ENCODE assay signal across 8 cellular contexts in the genomic region with DNA sequence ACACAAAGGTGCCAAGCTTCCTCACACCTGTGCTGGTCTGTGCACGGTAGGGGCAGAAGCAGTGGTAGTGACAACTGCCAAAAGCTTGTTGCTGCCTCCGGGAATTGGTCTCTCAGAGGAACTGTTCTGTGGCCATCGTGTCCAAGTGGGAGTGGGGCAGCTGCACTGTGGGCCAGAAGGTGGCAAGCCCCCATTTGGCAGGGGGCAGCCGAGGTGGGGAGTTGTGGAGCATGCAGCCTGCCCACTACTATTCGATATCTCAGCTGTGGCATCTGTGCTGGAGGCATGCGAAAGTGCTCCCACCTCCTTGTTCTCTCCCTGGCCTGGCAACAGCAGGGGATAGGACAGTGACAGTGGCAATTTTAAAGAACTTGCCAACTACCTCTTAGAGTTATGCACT.
"Had no signal": no experiment of that assay in that cellular context is flagged by ENCODE, and none has a peak within 500 bp of the region (broad histone marks: within the 10 kb centered on the region; RNA-seq: fewer than 3 reads in every experiment).

No MANE protein-coding gene starts in this region.

- ATAC-seq: GM12878 had no signal

- FAIRE-seq: G401.6, GM12878, GM12891, GM12892, GM18507, GM19239 had no signal

- DNase-seq: GDM1, GF-D8 had no signal

- H3K4me3 ChIP-seq: GM12878 had no signal
